In genomic region chr5:56589486-56589870, GRCh38 we compare ENCODE assay signal across 13 cellular contexts.
DNase-seq lines count a peak whose midpoint lies in the region; ATAC-seq and TF ChIP-seq lines count a peak whose summit lies in the region.
"Had no signal": no experiment of that assay in that cellular context is flagged by ENCODE, and none has a peak within 500 bp of the region (broad histone marks: within the 10 kb centered on the region; RNA-seq: fewer than 3 reads in every experiment).

No MANE protein-coding gene starts in this region.

- H3K27me3 ChIP-seq in gastroesophageal sphincter: no peaks in the 10 kb centered on the region

- no peaks in the 10 kb centered on the region for H3K9me3 ChIP-seq in gastroesophageal sphincter

- peaks cover 50% of the 10 kb centered on the region for H3K4me1 Mint-ChIP-seq in stimulated activated naive CD8-positive, alpha-beta T cell treated with anti-CD3 and anti-CD28 coated beads, Interleukin-15, Interleukin-2, amounts not matched to agents 100 ng/mL and 50 ng/mL, for 24 hours (ENCODE audit: low read depth)

- H3K36me3 ChIP-seq in gastroesophageal sphincter: no peaks in the 10 kb centered on the region

- DNase-seq in stimulated activated naive CD8-positive, alpha-beta T cell treated with anti-CD3 and anti-CD28 coated beads, Interleukin-15, Interleukin-2, amounts not matched to agents 100 U/mL and 50 U/mL, for 24 hours: no peak
- DNase-seq in LHCN-M2 (ENCODE audit: low read depth): peak; percentile 27
- DNase-seq in stimulated activated CD4-positive, alpha-beta T cell treated with anti-CD3 and anti-CD28 coated beads, Interleukin-4, amount 100 ng/mL, for 4 hours: no peak
- no peak for DNase-seq in coronary artery (ENCODE audit: low spot score)
- DNase-seq in G401 (ENCODE audit: low spot score): no peak
- DNase-seq: amniotic stem cell, C1 segment of cervical spinal cord, GOT3, kidney glomerular epithelial cell, NCI-H2029 treated with DMSO at 0.1 percent for 48 hours had no signal

- peak overlapping the region; percentile 67 for H3K27ac Mint-ChIP-seq in stimulated activated naive CD8-positive, alpha-beta T cell treated with anti-CD3 and anti-CD28 coated beads, Interleukin-15, Interleukin-2, amounts not matched to agents 100 ng/mL and 50 ng/mL, for 24 hours

- H3K4me1 ChIP-seq in gastroesophageal sphincter: peaks cover 0 to 38% (median 0%) of the 10 kb centered on the region in 3 donors

- in situ Hi-C loops in G401 (cut with HindIII; ENCODE audit: low sequenced_read_pairs): no loop called here

- no peaks in the 10 kb centered on the region for H3K9me3 Mint-ChIP-seq in stimulated activated naive CD8-positive, alpha-beta T cell treated with anti-CD3 and anti-CD28 coated beads, Interleukin-15, Interleukin-2, amounts not matched to agents 100 ng/mL and 50 ng/mL, for 24 hours

- H3K4me3 ChIP-seq in gastroesophageal sphincter: no peak overlapping the region
- no peak overlapping the region for H3K4me3 ChIP-seq in coronary artery

- no peak for TF ChIP-seq CTCF in gastroesophageal sphincter (IDR thresholded peaks at IDR 0.05)
- no peak for TF ChIP-seq CTCF in coronary artery (IDR thresholded peaks at IDR 0.05)

- H3K27ac ChIP-seq in gastroesophageal sphincter (peak overlapping the region in 3 of 4 donors; percentile 42 to 55 (median 53)), coronary artery (peak overlapping the region in 1 of 2 donors; percentile 66)

- H3K27me3 Mint-ChIP-seq in stimulated activated naive CD8-positive, alpha-beta T cell treated with anti-CD3 and anti-CD28 coated beads, Interleukin-15, Interleukin-2, amounts not matched to agents 100 ng/mL and 50 ng/mL, for 24 hours: no peaks in the 10 kb centered on the region

- H3K36me3 Mint-ChIP-seq in stimulated activated naive CD8-positive, alpha-beta T cell treated with anti-CD3 and anti-CD28 coated beads, Interleukin-15, Interleukin-2, amounts not matched to agents 100 ng/mL and 50 ng/mL, for 24 hours (ENCODE audit: low read depth): no peaks in the 10 kb centered on the region

- H3K4me3 Mint-ChIP-seq in stimulated activated naive CD8-positive, alpha-beta T cell treated with anti-CD3 and anti-CD28 coated beads, Interleukin-15, Interleukin-2, amounts not matched to agents 100 ng/mL and 50 ng/mL, for 24 hours: no peak overlapping the region

- no peak for ATAC-seq in stimulated activated naive CD8-positive, alpha-beta T cell treated with anti-CD3 and anti-CD28 coated beads, Interleukin-15, Interleukin-2, amounts not matched to agents 100 U/mL and 50 U/mL, for 24 hours
- ATAC-seq in gastroesophageal sphincter: no peak
- ATAC-seq in GM21447 (IDR thresholded peaks at IDR 0.05; ENCODE audit: unreplicated experiment): no peak

- TF ChIP-seq POLR2A in gastroesophageal sphincter (IDR thresholded peaks at IDR 0.05): no peak

- 33% methylated on average over 1 of the region's 6 CpGs; no CpG with 5 or more reads in 1 of the 2 donors for WGBS in gastroesophageal sphincter (ENCODE audit: low coverage in 1 of 2), 2 donors

- no peak for TF ChIP-seq EP300 in gastroesophageal sphincter (IDR thresholded peaks at IDR 0.05)
